Comparison of ENCODE assay signal across 7 cellular contexts in the genomic region with DNA sequence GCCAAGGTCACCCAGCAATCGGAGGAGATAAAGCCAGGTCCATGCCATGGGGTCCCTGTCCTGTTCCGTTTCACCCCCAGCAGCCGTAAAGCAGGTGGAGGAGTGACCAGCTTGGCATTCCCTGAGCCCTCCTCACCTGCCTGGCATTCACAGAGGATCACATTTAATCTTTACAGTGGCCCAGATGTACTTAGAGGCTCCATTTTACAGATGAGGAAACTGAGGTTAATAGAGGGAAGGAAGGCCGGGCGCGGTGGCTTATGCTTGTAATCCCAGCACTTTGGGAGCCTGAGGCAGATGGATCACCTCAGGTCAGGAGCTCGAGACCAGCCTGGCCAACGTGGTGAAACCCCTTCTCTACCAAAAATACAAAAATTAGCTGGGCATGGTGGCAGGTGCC. TPM values are rescaled to one million over a fixed set of nuclear protein-coding genes. Genes with fewer than 3 reads are reported as not detected.
"Had no signal": no experiment of that assay in that cellular context is flagged by ENCODE, and none has a peak within 500 bp of the region (broad histone marks: within the 10 kb centered on the region; RNA-seq: fewer than 3 reads in every experiment).

No MANE protein-coding gene starts in this region.

RNA-seq across cellular contexts. Expression of a gene that starts 11.6 kb away (rescaled TPM):
- total RNA-seq: mononuclear cell; naive thymus-derived CD4-positive, alpha-beta T cell; natural killer cell treated with Interleukin-12 subunit alpha and Interleukin-12 subunit beta and Interleukin-15 and Interleukin-18, amount 100 ng/mL, for 72 hours; omental fat pad; pulmonary artery endothelial cell; upper lobe of right lung had no signal
- polyA plus RNA-seq: immature natural killer cell had no signal
